In genomic region chrX:64894454-64895038, GRCh38 we compare ENCODE assay signal across 8 cellular contexts.
DNase-seq lines count a peak whose midpoint lies in the region; ATAC-seq and TF ChIP-seq lines count a peak whose summit lies in the region.

No MANE protein-coding gene starts in this region.

- no peak for TF ChIP-seq POLR2A in esophagus squamous epithelium (IDR thresholded peaks at IDR 0.05)

- H3K4me3 ChIP-seq in AG10803 (ENCODE audit: low read length) (no peak overlapping the region), esophagus squamous epithelium (no peak overlapping the region)

- H3K27me3 ChIP-seq in esophagus squamous epithelium: no peaks in the 10 kb centered on the region

- DNase-seq in AG10803 (ENCODE audit: low read depth): no peak
- peak; percentile 29 for DNase-seq in HK-2 (ENCODE audit: unreplicated experiment)
- peak; percentile 57 for DNase-seq in WTC11 (ENCODE audit: low spot score)
- no peak for DNase-seq in esophagus squamous epithelium (lab: John Stamatoyannopoulos, UW)
- peak; percentile 1 to 4 (median 2) for DNase-seq in stimulated activated CD4-positive, alpha-beta T cell treated with anti-CD3 and anti-CD28 coated beads, Interleukin-1b, Interleukin-23, amount 100 ng/mL, for 24 hours (ENCODE audit: low read depth in 4 of 4, low spot score in 1 of 4)
- no peak for DNase-seq in NCI-H1436 (lab: John Stamatoyannopoulos, UW)
- DNase-seq in posterior vena cava (ENCODE audit: low spot score): no peak

- no peak overlapping the region for H3K4me3 Mint-ChIP-seq in WTC11

- no peak overlapping the region for H3K27ac Mint-ChIP-seq in WTC11

- no peaks in the 10 kb centered on the region for H3K36me3 ChIP-seq in esophagus squamous epithelium

- no peaks in the 10 kb centered on the region for H3K27me3 Mint-ChIP-seq in WTC11 (ENCODE audit: low read depth)

- POLR2A ChIA-PET in WTC11 (lab: Charles Lee): no interaction called here

- 87% methylated on average over 7 of the region's 10 CpGs; no CpG with 5 or more reads in 1 of the 2 donors for WGBS in esophagus squamous epithelium, 2 donors

- no peaks in the 10 kb centered on the region for H3K4me1 Mint-ChIP-seq in WTC11

- peaks cover 9% of the 10 kb centered on the region for H3K36me3 Mint-ChIP-seq in WTC11

- no peaks in the 10 kb centered on the region for H3K9me3 ChIP-seq in esophagus squamous epithelium

- H3K4me1 ChIP-seq in esophagus squamous epithelium: no peaks in the 10 kb centered on the region

- H3K9me3 Mint-ChIP-seq in WTC11: peaks cover 16% of the 10 kb centered on the region

- intact Hi-C loops in esophagus squamous epithelium (cut with DNase I): no loop called here
- intact Hi-C loops in posterior vena cava (cut with DNase I): no loop called here

- ATAC-seq in GM18868 (IDR thresholded peaks at IDR 0.05; ENCODE audit: unreplicated experiment): peak; percentile 90
- ATAC-seq in WTC11: peak; percentile 95

- TF ChIP-seq CTCF in AG10803 (conservative IDR thresholded peaks at IDR 0.05; ENCODE audit: low read length) (peak; percentile 48), WTC11 (IDR thresholded peaks at IDR 0.05) (peak; percentile 62), esophagus squamous epithelium (IDR thresholded peaks at IDR 0.05) (peak in 4 of 6 experiments; percentile 23 to 57 (median 28))

- no peak overlapping the region for H3K27ac ChIP-seq in esophagus squamous epithelium

- CTCF ChIA-PET in WTC11 (lab: Charles Lee): no interaction called here

TF ChIP-seq in WTC11, 78 proteins besides CTCF, POLR2A, EP300 and RAD21:
- TF ChIP-seq ZNF512 (CRISPR knock-in tag; IDR thresholded peaks at IDR 0.05; ENCODE audit: borderline replicate concordance) (no peak), ZNF263 (CRISPR knock-in tag; IDR thresholded peaks at IDR 0.05; ENCODE audit: low read depth) (no peak), ZNF138 (CRISPR knock-in tag; conservative IDR thresholded peaks at IDR 0.05) (no peak), ZNF396 (CRISPR knock-in tag; IDR thresholded peaks at IDR 0.05; ENCODE audit: borderline replicate concordance) (no peak), AFF4 (CRISPR knock-in tag; IDR thresholded peaks at IDR 0.05; ENCODE audit: borderline replicate concordance) (no peak), NFE2L1 (CRISPR knock-in tag; IDR thresholded peaks at IDR 0.05) (no peak), RORB (CRISPR knock-in tag; IDR thresholded peaks at IDR 0.05) (no peak), ZNF219 (CRISPR knock-in tag; IDR thresholded peaks at IDR 0.05; ENCODE audit: borderline replicate concordance) (no peak), USF1 (CRISPR knock-in tag; IDR thresholded peaks at IDR 0.05) (no peak), E2F5 (CRISPR knock-in tag; IDR thresholded peaks at IDR 0.05) (no peak), AR (CRISPR knock-in tag; IDR thresholded peaks at IDR 0.05) (no peak), IRF1 (CRISPR knock-in tag; IDR thresholded peaks at IDR 0.05) (no peak), ELF4 (CRISPR knock-in tag; IDR thresholded peaks at IDR 0.05; ENCODE audit: low read depth) (no peak), OVOL2 (CRISPR knock-in tag; IDR thresholded peaks at IDR 0.05; ENCODE audit: borderline replicate concordance) (no peak), CREB1 (CRISPR knock-in tag; IDR thresholded peaks at IDR 0.05) (no peak)

Comparison
In these comparisons a context has a peak if more than half of its experiments do, and no peak if none do; other contexts are left out.
1. DNase-seq: peak in HK-2 (single experiment), WTC11 (single experiment) and stimulated activated CD4-positive, alpha-beta T cell treated with anti-CD3 and anti-CD28 coated beads, Interleukin-1b, Interleukin-23, amount 100 ng/mL, for 24 hours (4 of 4); none in AG10803 (single experiment), esophagus squamous epithelium (single experiment), NCI-H1436 (single experiment) and posterior vena cava (single experiment).
2. Peak in every context shown above with its lines, with median percentiles within 50 percentile points of each other: CTCF ChIP-seq.